1 cellular context compared by ENCODE assay signal in genomic region chr16:30061195-30061554, GRCh38.
TF ChIP-seq lines count a peak whose summit lies in the region.

No MANE protein-coding gene starts in this region.

TF ChIP-seq in HCT116, 20 proteins besides CTCF, POLR2A, EP300 and RAD21 (continued from another document):
- TF ChIP-seq ZBTB33 (IDR thresholded peaks at IDR 0.05; ENCODE audit: extremely low read depth, insufficient replicate concordance, low read length) (no peak), REST (IDR thresholded peaks at IDR 0.05; ENCODE audit: low read depth) (no peak), ZNF274 (IDR thresholded peaks at IDR 0.05; ENCODE audit: low read depth, low read length) (no peak), SP1 (IDR thresholded peaks at IDR 0.05; ENCODE audit: low read depth) (no peak), YY1 (IDR thresholded peaks at IDR 0.05; ENCODE audit: extremely low read depth, insufficient replicate concordance, low read depth, low read length) (no peak), CBX3 (IDR thresholded peaks at IDR 0.05; ENCODE audit: low read depth) (no peak), EZH2phosphoT487 (IDR thresholded peaks at IDR 0.05; ENCODE audit: borderline replicate concordance) (no peak)
